Comparison of ENCODE assay signal across 1 cellular context in genomic region chr11:5488798-5489399, GRCh38.
A peak's percentile ranks its signal among the peaks of the same experiment; 100 is the strongest.
TF ChIP-seq lines count a peak whose summit lies in the region.

No MANE protein-coding gene starts in this region.

TF ChIP-seq in K562, 482 proteins besides CTCF, POLR2A, EP300 and RAD21:
- TF ChIP-seq BRD4 (IDR thresholded peaks at IDR 0.05), result no peak
- TF ChIP-seq PHB (CRISPR knock-in tag; IDR thresholded peaks at IDR 0.05), result no peak
- peak; percentile 67 for TF ChIP-seq SUPT5H (IDR thresholded peaks at IDR 0.05)
- no peak for TF ChIP-seq ESRRB (CRISPR knock-in tag; IDR thresholded peaks at IDR 0.05; ENCODE audit: borderline replicate concordance)
- no peak for TF ChIP-seq ZNF431 (CRISPR knock-in tag; IDR thresholded peaks at IDR 0.05)
- TF ChIP-seq UBTF (IDR thresholded peaks at IDR 0.05; ENCODE audit: borderline replicate concordance in 1 of 2, low read depth in 2 of 2, low read length in 2 of 2), result no peak
- no peak for TF ChIP-seq ELK3 (CRISPR knock-in tag; IDR thresholded peaks at IDR 0.05)
- TF ChIP-seq POLR2AphosphoS5 (IDR thresholded peaks at IDR 0.05; ENCODE audit: control insufficient read depth, insufficient read depth, low read depth, low read length), result peak; percentile 86
